1 cellular context compared by ENCODE assay signal in genomic region chr10:43409385-43410109, GRCh38.
TF ChIP-seq lines count a peak whose summit lies in the region.

No MANE protein-coding gene starts in this region.

TF ChIP-seq in GM12878, 131 proteins besides CTCF, POLR2A, EP300 and RAD21 (continued from another document):
- no peak for TF ChIP-seq SMAD1 (IDR thresholded peaks at IDR 0.05; ENCODE audit: low read depth, partially characterized antibody)
- no peak for TF ChIP-seq E4F1 (IDR thresholded peaks at IDR 0.05; ENCODE audit: borderline replicate concordance, partially characterized antibody)
- TF ChIP-seq RELB (IDR thresholded peaks at IDR 0.05; ENCODE audit: low read depth), result peak; percentile 9; the same call in 1 of the 2 replicates
- peak; percentile 73 for TF ChIP-seq SMARCA5 (IDR thresholded peaks at IDR 0.05)
- peak; percentile 52; the same call in 1 of the 2 replicates for TF ChIP-seq DPF2 (IDR thresholded peaks at IDR 0.05)
- TF ChIP-seq PRDM15 (CRISPR knock-in tag; IDR thresholded peaks at IDR 0.05), result 0 out of 2 replicates have a peak, but pooled peaks have one; percentile 58
- peak; percentile 64 to 70 for TF ChIP-seq IKZF2 (IDR thresholded peaks at IDR 0.05)
- peak; percentile 69 for TF ChIP-seq MLLT1 (IDR thresholded peaks at IDR 0.05)
- no peak for TF ChIP-seq NFXL1 (IDR thresholded peaks at IDR 0.05; ENCODE audit: borderline replicate concordance)
- TF ChIP-seq BACH1 (IDR thresholded peaks at IDR 0.05; ENCODE audit: borderline replicate concordance), result 0 out of 2 replicates have a peak, but pooled peaks have one; percentile 54
- TF ChIP-seq ZNF687 (IDR thresholded peaks at IDR 0.05), result peak; percentile 21; the same call in 1 of the 2 replicates
- peak; percentile 83 for TF ChIP-seq NBN (IDR thresholded peaks at IDR 0.05)
- no peak for TF ChIP-seq TARDBP (IDR thresholded peaks at IDR 0.05; ENCODE audit: borderline replicate concordance)
- peak; percentile 58 for TF ChIP-seq SKIL (IDR thresholded peaks at IDR 0.05; ENCODE audit: low read depth, poor library complexity, severe bottlenecking)
- TF ChIP-seq PAX5 (IDR thresholded peaks at IDR 0.05; ENCODE audit: borderline replicate concordance, low read depth, low read length), result peak; percentile 57; the same call in 1 of the 2 replicates
- TF ChIP-seq NR2F1 (conservative IDR thresholded peaks at IDR 0.05), result peak; percentile 58
- 0 out of 2 replicates have a peak, but pooled peaks have one; percentile 64 for TF ChIP-seq STAT1 (conservative IDR thresholded peaks at IDR 0.05)
- TF ChIP-seq ZBED1 (IDR thresholded peaks at IDR 0.05; ENCODE audit: borderline replicate concordance), result peak; percentile 43; the same call in 1 of the 2 replicates
- TF ChIP-seq RB1 (IDR thresholded peaks at IDR 0.05; ENCODE audit: borderline replicate concordance), result peak; percentile 76; the same call in 1 of the 2 replicates
- TF ChIP-seq E2F8 (IDR thresholded peaks at IDR 0.05; ENCODE audit: low read depth, partially characterized antibody), result peak; percentile 39
- no peak for TF ChIP-seq MAX (IDR thresholded peaks at IDR 0.05; ENCODE audit: low read depth, low read length)
- TF ChIP-seq ZNF384 (IDR thresholded peaks at IDR 0.05; ENCODE audit: borderline replicate concordance, low read depth, low read length), result peak; percentile 67
- TF ChIP-seq LARP7 (IDR thresholded peaks at IDR 0.05), result peak; percentile 71
- TF ChIP-seq ASH2L (IDR thresholded peaks at IDR 0.05; ENCODE audit: borderline replicate concordance, low read depth), result no peak
- TF ChIP-seq CBFB (IDR thresholded peaks at IDR 0.05; ENCODE audit: low read depth), result 0 out of 2 replicates have a peak, but pooled peaks have one; percentile 28
- TF ChIP-seq POLR2AphosphoS5 (IDR thresholded peaks at IDR 0.05; ENCODE audit: low read length), result peak; percentile 64; the same call in 1 of the 2 replicates
- TF ChIP-seq BRCA1 (IDR thresholded peaks at IDR 0.05; ENCODE audit: low read depth, low read length), result no peak
- no peak for TF ChIP-seq ZNF217 (IDR thresholded peaks at IDR 0.05)
- peak; percentile 56 for TF ChIP-seq GATAD2B (conservative IDR thresholded peaks at IDR 0.05; ENCODE audit: low read depth)
- 0 out of 2 replicates have a peak, but pooled peaks have one; percentile 58 for TF ChIP-seq SMAD5 (IDR thresholded peaks at IDR 0.05; ENCODE audit: low read depth)
- TF ChIP-seq ZNF207 (IDR thresholded peaks at IDR 0.05; ENCODE audit: borderline replicate concordance), result peak; percentile 72; the same call in 1 of the 2 replicates
- TF ChIP-seq RUNX3 (IDR thresholded peaks at IDR 0.05; ENCODE audit: low read length), result peak; percentile 38; the same call in 1 of the 2 replicates
- TF ChIP-seq KLF5 (IDR thresholded peaks at IDR 0.05; ENCODE audit: partially characterized antibody), result peak; percentile 59
- no peak for TF ChIP-seq RFX5 (IDR thresholded peaks at IDR 0.05; ENCODE audit: low read depth, low read length)
